ENCODE assay signal across 8 cellular contexts in genomic region chr1:189859385-189859977, GRCh38.
DNase-seq lines count a peak whose midpoint lies in the region; ATAC-seq, FAIRE-seq and TF ChIP-seq lines count a peak whose summit lies in the region.

No MANE protein-coding gene starts in this region.

- no peaks in the 10 kb centered on the region for H3K27me3 ChIP-seq in spleen (replicated peaks in 1 of 7)

- no peaks in the 10 kb centered on the region for H3K4me1 ChIP-seq in spleen

- no peak overlapping the region for H3K27ac ChIP-seq in spleen

- intact Hi-C loops in spleen (cut with DNase I; ENCODE audit: low total_unique reads) = no loop called here

- peaks cover 0 to 52% (median 19%) of the 10 kb centered on the region in 8 donors for H3K9me3 ChIP-seq in spleen

- TF ChIP-seq POLR2A in spleen (IDR thresholded peaks at IDR 0.05) = no peak

- WGBS in spleen, 5 donors = 75 to 100% (median 92%) methylated on average over 1 of the region's 1 CpG

- peak; percentile 59 for FAIRE-seq in GM19239 (lab: Jason Lieb, UNC)

- peak; percentile 70 for TF ChIP-seq CTCF in choroid plexus epithelial cell (conservative IDR thresholded peaks at IDR 0.05; ENCODE audit: low read depth, low read length)
- peak in 4 of 11 experiments; percentile 24 to 36 (median 30) for TF ChIP-seq CTCF in spleen (IDR thresholded peaks at IDR 0.05 in 8 of 11, conservative IDR thresholded peaks at IDR 0.05 in 3 of 11)

- H3K4me3 ChIP-seq in choroid plexus epithelial cell (ENCODE audit: low read depth, low read length) = no peak overlapping the region
- no peak overlapping the region for H3K4me3 ChIP-seq in spleen

- no peaks in the 10 kb centered on the region for H3K36me3 ChIP-seq in spleen

- DNase-seq in COLO668 (lab: John Stamatoyannopoulos, UW; ENCODE audit: unreplicated experiment) = peak; percentile 19
- DNase-seq in GM19239 (ENCODE audit: insufficient read length, low spot score) = peak; percentile 0
- DNase-seq in Kasumi-1 (lab: John Stamatoyannopoulos, UW) = peak; percentile 7 to 9
- DNase-seq in choroid plexus epithelial cell (ENCODE audit: low read depth) = peak; percentile 30
- DNase-seq in stimulated activated CD4-positive, alpha-beta T cell treated with anti-CD3 and anti-CD28 coated beads, Interleukin-4, amount 100 ng/mL, for 24 hours = peak; percentile 4
- no peak for DNase-seq in activated gamma-delta T cell (lab: John Stamatoyannopoulos, UW)
- DNase-seq in spleen = no peak

- no peak for ATAC-seq in HG03108 (IDR thresholded peaks at IDR 0.05; ENCODE audit: unreplicated experiment)

Comparison
In these comparisons a context has a peak if more than half of its experiments do, and no peak if none do; other contexts are left out.
1. DNase-seq: peak in COLO668 (single experiment), GM19239 (single experiment), Kasumi-1 (2 of 2), choroid plexus epithelial cell (single experiment) and stimulated activated CD4-positive, alpha-beta T cell treated with anti-CD3 and anti-CD28 coated beads, Interleukin-4, amount 100 ng/mL, for 24 hours (single experiment); none in activated gamma-delta T cell (single experiment) and spleen (single experiment).